12 cellular contexts compared by ENCODE assay signal in genomic region chr3:100060685-100061484, GRCh38. TPM values are rescaled to one million over a fixed set of nuclear protein-coding genes. Genes with fewer than 3 reads are reported as not detected.
DNase-seq lines count a peak whose midpoint lies in the region; ATAC-seq and TF ChIP-seq lines count a peak whose summit lies in the region.
"Had no signal": no experiment of that assay in that cellular context is flagged by ENCODE, and none has a peak within 500 bp of the region (broad histone marks: within the 10 kb centered on the region; RNA-seq: fewer than 3 reads in every experiment).

No MANE protein-coding gene starts in this region.

- no peaks in the 10 kb centered on the region for H3K27me3 ChIP-seq in left lung

- POLR2A ChIA-PET in WTC11 (lab: Charles Lee): no interaction called here

- ATAC-seq in GM19025 (IDR thresholded peaks at IDR 0.05; ENCODE audit: low read depth, unreplicated experiment) (peak; percentile 49), HG03378 (IDR thresholded peaks at IDR 0.05; ENCODE audit: unreplicated experiment) (peak; percentile 61), WTC11 (no peak), left lung (no peak), HG03039 (IDR thresholded peaks at IDR 0.05; ENCODE audit: unreplicated experiment) (no peak)
- ATAC-seq: esophagus mucosa had no signal

- H3K36me3 ChIP-seq in left lung: no peaks in the 10 kb centered on the region

- H3K36me3 Mint-ChIP-seq in WTC11: no peaks in the 10 kb centered on the region

- DNase-seq in AML-193 (lab: John Stamatoyannopoulos, UW): peak; percentile 80 to 84
- DNase-seq in WTC11 (ENCODE audit: low spot score): no peak
- no peak for DNase-seq in left lung
- no peak for DNase-seq in coronary artery (ENCODE audit: low spot score)
- DNase-seq in GDM1 (lab: John Stamatoyannopoulos, UW): no peak
- DNase-seq: midbrain; NCI-H345; stimulated activated CD4-positive, alpha-beta T cell treated with anti-CD3 and anti-CD28 coated beads, Interleukin-2, amount 100 ng/mL, for 48 hours had no signal

- 0 out of 2 replicates have a peak overlapping the region, but pooled peaks have one; percentile 19 for H3K27ac Mint-ChIP-seq in WTC11

- 0 out of 2 replicates have a peak, but pooled peaks cover 2% of the 10 kb centered on the region for H3K4me1 Mint-ChIP-seq in WTC11

- no peak for TF ChIP-seq CTCF in WTC11 (IDR thresholded peaks at IDR 0.05)
- no peak for TF ChIP-seq CTCF in left lung (IDR thresholded peaks at IDR 0.05)
- no peak for TF ChIP-seq CTCF in coronary artery (IDR thresholded peaks at IDR 0.05)

- CTCF ChIA-PET in WTC11 (lab: Charles Lee): interaction anchor here (0.9 to 1.6 kb wide), 2 partner anchors 8 to 218 kb away, joined by 3 to 5 read pairs; no protein-coding TSS in a partner anchor

- H3K4me1 ChIP-seq in left lung: peaks cover 0 to 30% of the 10 kb centered on the region in 2 donors

- no peak overlapping the region for H3K4me3 Mint-ChIP-seq in WTC11

- H3K27me3 Mint-ChIP-seq in WTC11 (ENCODE audit: low read depth): no peaks in the 10 kb centered on the region

- H3K4me3 ChIP-seq in left lung: no peak overlapping the region
- no peak overlapping the region for H3K4me3 ChIP-seq in coronary artery

- no peaks in the 10 kb centered on the region for H3K9me3 ChIP-seq in left lung

- no peak overlapping the region for H3K27ac ChIP-seq in left lung
- no peak overlapping the region for H3K27ac ChIP-seq in coronary artery

- intact Hi-C loops in left lung (cut with DNase I): no loop called here

- peaks cover 1% of the 10 kb centered on the region; the same call in 1 of the 2 replicates for H3K9me3 Mint-ChIP-seq in WTC11

TF ChIP-seq in WTC11, 78 proteins besides CTCF, POLR2A, EP300 and RAD21:
- TF ChIP-seq KAT7 (CRISPR knock-in tag; IDR thresholded peaks at IDR 0.05; ENCODE audit: borderline replicate concordance) (no peak), ZNF263 (CRISPR knock-in tag; IDR thresholded peaks at IDR 0.05; ENCODE audit: low read depth) (no peak)

RNA-seq across cellular contexts. Expression of gene FILIP1L, which starts 53.4 kb away (rescaled TPM):
- total RNA-seq in WTC11 (2021) (0.11 to 0.18 TPM (median 0.17 TPM) in 3 replicates), left lung (10 to 100 TPM; 24.3 to 68.9 TPM)

Comparison
In these comparisons a context has a peak if more than half of its experiments do, and no peak if none do; other contexts are left out.
1. DNase-seq: peak in AML-193 (2 of 2); none in WTC11 (single experiment), left lung (0 of 2), coronary artery (single experiment) and GDM1 (single experiment).
2. ATAC-seq: peak in GM19025 (single experiment) and HG03378 (single experiment); none in WTC11 (single experiment), left lung (single experiment) and HG03039 (single experiment).
3. RNA of gene FILIP1L, which starts 53.4 kb away (total RNA-seq): 24.3 to 68.9 TPM in left lung; 0.11 to 0.18 TPM in WTC11; every median in the first group is over 10 times any median in the second.